ENCODE assay signal across 14 cellular contexts in the genomic region with DNA sequence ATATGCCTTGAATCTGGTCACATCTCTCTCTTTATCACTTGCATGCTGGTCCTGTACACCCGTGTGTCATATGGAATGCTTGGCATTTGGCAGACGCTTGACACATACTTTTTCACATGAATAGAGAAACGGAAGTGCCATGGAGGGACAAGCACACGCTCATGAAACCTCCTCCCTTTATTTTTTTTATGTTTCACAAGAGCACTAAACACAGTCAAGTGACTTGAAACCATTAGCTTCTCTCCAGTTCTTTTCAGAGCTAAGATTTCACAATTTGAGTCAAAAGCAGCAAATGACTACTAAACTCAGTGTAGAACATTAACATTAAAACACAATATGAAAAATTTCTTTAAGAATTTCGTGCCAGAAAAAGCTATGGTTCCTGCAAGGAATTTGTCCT.
DNase-seq lines count a peak whose midpoint lies in the region; ATAC-seq and TF ChIP-seq lines count a peak whose summit lies in the region.
"Had no signal": no experiment of that assay in that cellular context is flagged by ENCODE, and none has a peak within 500 bp of the region (broad histone marks: within the 10 kb centered on the region; RNA-seq: fewer than 3 reads in every experiment).

No MANE protein-coding gene starts in this region.

- TF ChIP-seq CTCF in OCI-LY3 (IDR thresholded peaks at IDR 0.05; ENCODE audit: low read depth, low read length) (no peak), choroid plexus epithelial cell (conservative IDR thresholded peaks at IDR 0.05; ENCODE audit: low read depth, low read length) (no peak), osteoblast (IDR thresholded peaks at IDR 0.05; ENCODE audit: extremely low read depth, low read depth, low read length) (no peak)

- H4K20me1 ChIP-seq in OCI-LY3 (ENCODE audit: insufficient read depth, low read length) (peaks cover 3% of the 10 kb centered on the region), osteoblast (ENCODE audit: insufficient read depth, low read length) (no peaks in the 10 kb centered on the region)

- H3K9ac ChIP-seq in OCI-LY3 (ENCODE audit: low read length), result no peak overlapping the region

- intact Hi-C loops in Right ventricle myocardium inferior (cut with DNase I) (no loop called here), right cardiac atrium (cut with DNase I) (no loop called here)

- DNase-seq in GM03348 (ENCODE audit: low spot score) (peak; percentile 45), choroid plexus epithelial cell (ENCODE audit: low read depth) (peak; percentile 53), osteoblast (ENCODE audit: insufficient read length, low spot score, missing footprints) (peak; percentile 75), epidermal melanocyte (ENCODE audit: insufficient read length, low spot score) (no peak), Right ventricle myocardium inferior (ENCODE audit: missing footprints) (no peak), right cardiac atrium (no peak)
- DNase-seq: activated CD4-positive, alpha-beta memory T cell treated with anti-CD3 and anti-CD28 coated beads, Interleukin-2, amount 10 ng/mL, durations not matched to agents 7 days and 5 days; natural killer cell; NCI-H1694 had no signal

- H3K79me2 ChIP-seq in OCI-LY3 (ENCODE audit: low read length), result no peaks in the 10 kb centered on the region
- no peaks in the 10 kb centered on the region for H3K79me2 ChIP-seq in osteoblast (ENCODE audit: insufficient read depth, low read length)

- H3K4me3 ChIP-seq in OCI-LY3 (ENCODE audit: low read length), result no peak overlapping the region
- no peak overlapping the region for H3K4me3 ChIP-seq in choroid plexus epithelial cell (ENCODE audit: low read depth, low read length)
- H3K4me3 ChIP-seq in osteoblast (ENCODE audit: insufficient read depth, low read length), result no peak overlapping the region
- H3K4me3 ChIP-seq in right cardiac atrium (ENCODE audit: low read length), result no peak overlapping the region
- H3K4me3 ChIP-seq: suprapubic skin had no signal

- peaks cover 14% of the 10 kb centered on the region for H3K4me1 ChIP-seq in OCI-LY3 (ENCODE audit: low read length)
- peaks cover 8% of the 10 kb centered on the region for H3K4me1 ChIP-seq in osteoblast (ENCODE audit: insufficient read depth, low read length)
- no peaks in the 10 kb centered on the region for H3K4me1 ChIP-seq in right cardiac atrium (ENCODE audit: control insufficient read depth, insufficient read depth, low read length)
- H3K4me1 ChIP-seq: suprapubic skin had no signal

- H3K9me3 ChIP-seq in OCI-LY3 (ENCODE audit: insufficient read depth, low read length) (no peaks in the 10 kb centered on the region), osteoblast (ENCODE audit: low read depth, low read length) (no peaks in the 10 kb centered on the region), right cardiac atrium (ENCODE audit: control insufficient read depth, low read length) (no peaks in the 10 kb centered on the region)
- H3K9me3 ChIP-seq: suprapubic skin had no signal

- H3K36me3 ChIP-seq in OCI-LY3 (replicated peaks; ENCODE audit: low read depth, low read length) (peaks cover 27% of the 10 kb centered on the region), osteoblast (ENCODE audit: insufficient read depth, low read length) (no peaks in the 10 kb centered on the region)
- H3K36me3 ChIP-seq: suprapubic skin had no signal

- no peak for ATAC-seq in Right ventricle myocardium inferior
- ATAC-seq in GM21423 (IDR thresholded peaks at IDR 0.05; ENCODE audit: unreplicated experiment), result no peak
- ATAC-seq in right cardiac atrium, result no peak
- ATAC-seq: HCT116, HepG2, natural killer cell had no signal

- H3K27ac ChIP-seq in OCI-LY3 (ENCODE audit: low read length) (peak overlapping the region; percentile 42), osteoblast (ENCODE audit: low read depth, low read length) (peak overlapping the region; percentile 27), right cardiac atrium (ENCODE audit: low read length) (no peak overlapping the region)
- H3K27ac ChIP-seq: suprapubic skin had no signal

- H3K4me2 ChIP-seq in OCI-LY3 (ENCODE audit: low read length) (peak overlapping the region; percentile 19; the same call in 1 of the 2 replicates), osteoblast (ENCODE audit: insufficient read depth, low read length) (no peak overlapping the region)

- H3K27me3 ChIP-seq in OCI-LY3 (ENCODE audit: low read depth, low read length) (no peaks in the 10 kb centered on the region), osteoblast (ENCODE audit: insufficient read depth, low read length) (no peaks in the 10 kb centered on the region), right cardiac atrium (ENCODE audit: control insufficient read depth, insufficient read depth) (no peaks in the 10 kb centered on the region)
- H3K27me3 ChIP-seq: suprapubic skin had no signal

- H2AFZ ChIP-seq in OCI-LY3 (ENCODE audit: low read depth, low read length) (no peak overlapping the region), osteoblast (ENCODE audit: low read length) (peak overlapping the region; percentile 20)

- 43% methylated on average over 5 of the region's 5 CpGs for WGBS in right cardiac atrium

Comparison
In these comparisons a context has a peak if more than half of its experiments do, and no peak if none do; other contexts are left out.
1. DNase-seq: peak in GM03348 (single experiment), choroid plexus epithelial cell (single experiment) and osteoblast (single experiment); none in epidermal melanocyte (single experiment), Right ventricle myocardium inferior (single experiment) and right cardiac atrium (0 of 3).